Comparison of ENCODE assay signal across 16 cellular contexts in genomic region chr6:105836889-105837288, GRCh38.
"Had no signal": no experiment of that assay in that cellular context is flagged by ENCODE, and none has a peak within 500 bp of the region (broad histone marks: within the 10 kb centered on the region; RNA-seq: fewer than 3 reads in every experiment).

No MANE protein-coding gene starts in this region.

- H3K27me3 ChIP-seq: adrenal gland, cardiac muscle cell, esophagus squamous epithelium, ovary had no signal

- H3K9me3 ChIP-seq: adrenal gland, esophagus squamous epithelium, ovary had no signal

- H3K4me1 ChIP-seq: adrenal gland had no signal

- ATAC-seq: activated CD8-positive, alpha-beta T cell treated with anti-CD3 and anti-CD28 coated beads for 36 hours; stimulated activated effector memory CD8-positive, alpha-beta T cell treated with anti-CD3 and anti-CD28 coated beads, Interleukin-12 subunit alpha, Interleukin-12 subunit beta, amount 100 ng/mL, for 72 hours had no signal

- FAIRE-seq: colon, endometrium, kidney had no signal

- H3K27ac ChIP-seq: adrenal gland, cardiac muscle cell, esophagus squamous epithelium, ovary had no signal

- H3K36me3 ChIP-seq: adrenal gland, cardiac muscle cell, esophagus squamous epithelium, ovary had no signal

- DNase-seq: activated CD8-positive, alpha-beta T cell treated with anti-CD3 and anti-CD28 coated beads for 36 hours; activated effector memory CD4-positive, alpha-beta T cell treated with anti-CD3 and anti-CD28 coated beads, Interleukin-2, amount 50 U/mL, for 16 hours; activated T-cell treated with anti-CD3 and anti-CD28 coated beads, Interleukin-2, amount 50 U/mL, for 48 hours; adrenal gland; esophagus squamous epithelium; hypothalamus; kidney; ovary; stimulated activated CD4-positive, alpha-beta T cell treated with anti-CD3 and anti-CD28 coated beads, Interleukin-12 subunit alpha, Interleukin-12 subunit beta, amount 100 ng/mL, for 4 hours; stimulated activated CD4-positive, alpha-beta T cell treated with anti-CD3 and anti-CD28 coated beads, Interleukin-2, amount 100 ng/mL, for 24 hours; T-helper 1 cell had no signal

- H3K4me3 ChIP-seq: adrenal gland, cardiac muscle cell, esophagus squamous epithelium, lung, ovary had no signal
